In genomic region chr2:207892676-207893402, GRCh38 we compare ENCODE assay signal across 17 cellular contexts.
DNase-seq lines count a peak whose midpoint lies in the region; ATAC-seq and TF ChIP-seq lines count a peak whose summit lies in the region.
"Had no signal": no experiment of that assay in that cellular context is flagged by ENCODE, and none has a peak within 500 bp of the region (broad histone marks: within the 10 kb centered on the region; RNA-seq: fewer than 3 reads in every experiment).

No MANE protein-coding gene starts in this region.

- no peak overlapping the region for H2AK5ac ChIP-seq in H9 (ENCODE audit: insufficient read length, low read length)

- no peak overlapping the region for H2BK20ac ChIP-seq in H9 (ENCODE audit: low read depth, low read length, poor library complexity, severe bottlenecking)

- intact Hi-C loops in ascending aorta (cut with DNase I) = no loop called here

- H2BK12ac ChIP-seq in H9 (ENCODE audit: insufficient read length, low read depth, low read length) = no peak overlapping the region

- H3K56ac ChIP-seq in H9 (ENCODE audit: insufficient read length, low read depth, low read length) = no peak overlapping the region

- H4K5ac ChIP-seq in H9 (ENCODE audit: insufficient read length, low read depth, low read length) = no peak overlapping the region

- H3K36me3 ChIP-seq in ascending aorta = no peaks in the 10 kb centered on the region
- H3K36me3 ChIP-seq: BE2C had no signal

- no peaks in the 10 kb centered on the region for H3K27me3 ChIP-seq in H9 (ENCODE audit: insufficient read depth, low read length)
- H3K27me3 ChIP-seq in ascending aorta = no peaks in the 10 kb centered on the region
- H3K27me3 ChIP-seq: BE2C had no signal

- TF ChIP-seq CTCF in H9 (conservative IDR thresholded peaks at IDR 0.05) (no peak), ascending aorta (IDR thresholded peaks at IDR 0.05) (no peak), fibroblast of the aortic adventitia (IDR thresholded peaks at IDR 0.05; ENCODE audit: insufficient read depth, low read length) (no peak), glutamatergic neuron (IDR thresholded peaks at IDR 0.05; ENCODE audit: partially characterized antibody, unreplicated experiment) (no peak)

- H4K8ac ChIP-seq in H9 (replicated peaks; ENCODE audit: insufficient read length, low read depth, low read length) = no peak overlapping the region

- H3K23ac ChIP-seq in H9 (ENCODE audit: insufficient read length, low read depth, low read length) = no peak overlapping the region

- no peak overlapping the region for H2BK5ac ChIP-seq in H9 (ENCODE audit: insufficient read length, low read length)

- no peaks in the 10 kb centered on the region for H4K20me1 ChIP-seq in H9 (ENCODE audit: control insufficient read depth, insufficient read depth, insufficient read length)

- H3K9me3 ChIP-seq in H9 (ENCODE audit: control insufficient read depth, low read depth, low read length) (no peaks in the 10 kb centered on the region), ascending aorta (no peaks in the 10 kb centered on the region)
- H3K9me3 ChIP-seq: BE2C had no signal

- H3K4me1 Mint-ChIP-seq in H9 (peaks cover 65 to 69% of the 10 kb centered on the region in 2 experiments), glutamatergic neuron (ENCODE audit: low read depth, unreplicated experiment) (peaks cover 7% of the 10 kb centered on the region)

- H3K4me1 ChIP-seq in H9 (ENCODE audit: insufficient read depth, low read length) (peaks cover 28% of the 10 kb centered on the region), ascending aorta (peaks cover 0 to 11% of the 10 kb centered on the region in 2 donors)
- H3K4me1 ChIP-seq: BE2C had no signal

- no peak overlapping the region for H2BK15ac ChIP-seq in H9 (ENCODE audit: low read depth, low read length)

- no peaks in the 10 kb centered on the region for H3K23me2 ChIP-seq in H9 (ENCODE audit: insufficient read length, low read depth, low read length, poor library complexity, severe bottlenecking)

- no peak for DNase-seq in H9
- DNase-seq in ascending aorta (ENCODE audit: low spot score in 2 of 2) = no peak
- peak; percentile 73 for DNase-seq in fibroblast of the aortic adventitia (ENCODE audit: low read depth)
- DNase-seq in substantia nigra (lab: John Stamatoyannopoulos, UW) = peak in 1 of 49 donors; percentile 18
- DNase-seq in glutamatergic neuron = no peak
- no peak for DNase-seq in activated effector memory CD4-positive, alpha-beta T cell treated with anti-CD3 and anti-CD28 coated beads, Interleukin-2, amount 50 U/mL, for 16 hours
- DNase-seq: activated CD4-positive, alpha-beta T cell treated with anti-CD3 and anti-CD28 coated beads for 1 hour; BE2C; effector CD4-positive, alpha-beta T cell; mesendoderm; NCI-H2029; NCI-H510A treated with DMSO at 0.1 percent for 48 hours; retina; T-helper 9 cell had no signal

- no peak overlapping the region for H3K18ac ChIP-seq in H9 (ENCODE audit: insufficient read length, low read depth, low read length)

- no peak overlapping the region for H3K4ac ChIP-seq in H9 (ENCODE audit: low read depth, low read length)

- H3K79me2 ChIP-seq in H9 (ENCODE audit: insufficient read depth, low read length) = no peaks in the 10 kb centered on the region

- H3K27ac ChIP-seq in H9 (ENCODE audit: insufficient read length, low read depth, low read length) (no peak overlapping the region), ascending aorta (peak overlapping the region; percentile 26 to 65), substantia nigra (ENCODE audit: low read depth, low read length, poor library complexity, severe bottlenecking) (peak overlapping the region; percentile 18)

- no peak overlapping the region for H3K4me2 ChIP-seq in H9 (ENCODE audit: insufficient read depth, insufficient read length, low read length)

- H2BK120ac ChIP-seq in H9 (ENCODE audit: low read depth, low read length, poor library complexity, severe bottlenecking) = no peak overlapping the region

- peaks cover 0 to 4% (median 0%) of the 10 kb centered on the region in 3 experiments; a peak in 1 of 7 replicates for H3K36me3 Mint-ChIP-seq in H9 (ENCODE audit: insufficient read depth in 1 of 3, low read depth in 3 of 3)
- no peaks in the 10 kb centered on the region for H3K36me3 Mint-ChIP-seq in glutamatergic neuron (ENCODE audit: unreplicated experiment)

- H3K27ac Mint-ChIP-seq in H9 (peak overlapping the region in 2 of 3 experiments; percentile 20 to 96; a peak in 5 of 7 replicates), glutamatergic neuron (ENCODE audit: unreplicated experiment) (no peak overlapping the region)
- H3K27ac Mint-ChIP-seq: stimulated activated naive CD8-positive, alpha-beta T cell treated with anti-CD3 and anti-CD28 coated beads, Interleukin-15, Interleukin-2, amounts not matched to agents 100 ng/mL and 50 ng/mL, for 24 hours had no signal

- H3K9ac ChIP-seq in H9 (ENCODE audit: extremely low read depth, insufficient read length, low read length) = no peak overlapping the region

- no peaks in the 10 kb centered on the region for H3K79me1 ChIP-seq in H9 (ENCODE audit: insufficient read depth, low read depth, low read length, poor library complexity, severe bottlenecking)

- no peak overlapping the region for H3T11ph ChIP-seq in H9 (ENCODE audit: low read length)

- H2AFZ ChIP-seq in H9 (ENCODE audit: low read length) = no peak overlapping the region

- H3K9me3 Mint-ChIP-seq in H9 = no peaks in the 10 kb centered on the region; a peak in 1 of 5 replicates
- no peaks in the 10 kb centered on the region for H3K9me3 Mint-ChIP-seq in glutamatergic neuron (ENCODE audit: unreplicated experiment)
- H3K9me3 Mint-ChIP-seq: stimulated activated naive CD8-positive, alpha-beta T cell treated with anti-CD3 and anti-CD28 coated beads, Interleukin-15, Interleukin-2, amounts not matched to agents 100 ng/mL and 50 ng/mL, for 24 hours had no signal

- WGBS in H9 (ENCODE audit: extremely low coverage, insufficient read length, low lambda C conversion rate) = no CpG with 5 or more reads among the region's 7 CpGs

- no peak overlapping the region for H4K91ac ChIP-seq in H9 (ENCODE audit: insufficient read length, low read depth, low read length)

- H3K4me3 ChIP-seq in ascending aorta = no peak overlapping the region
- no peak overlapping the region for H3K4me3 ChIP-seq in fibroblast of the aortic adventitia (ENCODE audit: low read depth, low read length)
- H3K4me3 ChIP-seq: GM12878 had no signal

- no peak overlapping the region for H3K14ac ChIP-seq in H9 (ENCODE audit: insufficient read depth, low read length)

- ATAC-seq in GM21423 (IDR thresholded peaks at IDR 0.05; ENCODE audit: unreplicated experiment) = no peak
- ATAC-seq: GM12878 had no signal

- H3K4me3 Mint-ChIP-seq in H9 (no peak overlapping the region), glutamatergic neuron (ENCODE audit: unreplicated experiment) (no peak overlapping the region)
- H3K4me3 Mint-ChIP-seq: stimulated activated naive CD8-positive, alpha-beta T cell treated with anti-CD3 and anti-CD28 coated beads, Interleukin-15, Interleukin-2, amounts not matched to agents 100 ng/mL and 50 ng/mL, for 24 hours had no signal

- no peaks in the 10 kb centered on the region for H3K27me3 Mint-ChIP-seq in H9 (ENCODE audit: low read depth)
- H3K27me3 Mint-ChIP-seq in glutamatergic neuron (ENCODE audit: unreplicated experiment) = no peaks in the 10 kb centered on the region
- H3K27me3 Mint-ChIP-seq: stimulated activated naive CD8-positive, alpha-beta T cell treated with anti-CD3 and anti-CD28 coated beads, Interleukin-15, Interleukin-2, amounts not matched to agents 100 ng/mL and 50 ng/mL, for 24 hours had no signal
